Comparison of ENCODE assay signal across 1 cellular context in the genomic region with DNA sequence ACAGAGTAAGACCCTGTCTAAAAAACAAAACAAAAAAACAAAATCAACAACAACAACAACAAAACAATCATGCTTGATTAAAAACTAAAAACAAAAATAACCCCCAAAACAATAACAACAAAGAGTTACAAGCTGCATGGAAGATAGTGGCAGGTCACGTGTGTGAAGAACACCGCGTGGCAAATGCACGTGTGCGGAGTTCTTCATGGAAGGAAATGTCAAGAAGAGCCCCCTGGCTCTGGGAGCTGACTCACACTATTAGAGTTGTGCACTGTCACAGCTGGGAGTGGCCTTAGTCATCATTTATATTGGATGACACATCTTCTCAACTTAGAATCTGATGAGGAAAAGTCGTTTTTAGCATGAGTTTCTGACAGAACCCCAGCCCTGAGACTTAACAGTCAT.
TF ChIP-seq lines count a peak whose summit lies in the region.

No MANE protein-coding gene starts in this region.

TF ChIP-seq in K562, 482 proteins besides CTCF, POLR2A, EP300 and RAD21 (continued from another document and continues in another):
- TF ChIP-seq, protein P1, sequence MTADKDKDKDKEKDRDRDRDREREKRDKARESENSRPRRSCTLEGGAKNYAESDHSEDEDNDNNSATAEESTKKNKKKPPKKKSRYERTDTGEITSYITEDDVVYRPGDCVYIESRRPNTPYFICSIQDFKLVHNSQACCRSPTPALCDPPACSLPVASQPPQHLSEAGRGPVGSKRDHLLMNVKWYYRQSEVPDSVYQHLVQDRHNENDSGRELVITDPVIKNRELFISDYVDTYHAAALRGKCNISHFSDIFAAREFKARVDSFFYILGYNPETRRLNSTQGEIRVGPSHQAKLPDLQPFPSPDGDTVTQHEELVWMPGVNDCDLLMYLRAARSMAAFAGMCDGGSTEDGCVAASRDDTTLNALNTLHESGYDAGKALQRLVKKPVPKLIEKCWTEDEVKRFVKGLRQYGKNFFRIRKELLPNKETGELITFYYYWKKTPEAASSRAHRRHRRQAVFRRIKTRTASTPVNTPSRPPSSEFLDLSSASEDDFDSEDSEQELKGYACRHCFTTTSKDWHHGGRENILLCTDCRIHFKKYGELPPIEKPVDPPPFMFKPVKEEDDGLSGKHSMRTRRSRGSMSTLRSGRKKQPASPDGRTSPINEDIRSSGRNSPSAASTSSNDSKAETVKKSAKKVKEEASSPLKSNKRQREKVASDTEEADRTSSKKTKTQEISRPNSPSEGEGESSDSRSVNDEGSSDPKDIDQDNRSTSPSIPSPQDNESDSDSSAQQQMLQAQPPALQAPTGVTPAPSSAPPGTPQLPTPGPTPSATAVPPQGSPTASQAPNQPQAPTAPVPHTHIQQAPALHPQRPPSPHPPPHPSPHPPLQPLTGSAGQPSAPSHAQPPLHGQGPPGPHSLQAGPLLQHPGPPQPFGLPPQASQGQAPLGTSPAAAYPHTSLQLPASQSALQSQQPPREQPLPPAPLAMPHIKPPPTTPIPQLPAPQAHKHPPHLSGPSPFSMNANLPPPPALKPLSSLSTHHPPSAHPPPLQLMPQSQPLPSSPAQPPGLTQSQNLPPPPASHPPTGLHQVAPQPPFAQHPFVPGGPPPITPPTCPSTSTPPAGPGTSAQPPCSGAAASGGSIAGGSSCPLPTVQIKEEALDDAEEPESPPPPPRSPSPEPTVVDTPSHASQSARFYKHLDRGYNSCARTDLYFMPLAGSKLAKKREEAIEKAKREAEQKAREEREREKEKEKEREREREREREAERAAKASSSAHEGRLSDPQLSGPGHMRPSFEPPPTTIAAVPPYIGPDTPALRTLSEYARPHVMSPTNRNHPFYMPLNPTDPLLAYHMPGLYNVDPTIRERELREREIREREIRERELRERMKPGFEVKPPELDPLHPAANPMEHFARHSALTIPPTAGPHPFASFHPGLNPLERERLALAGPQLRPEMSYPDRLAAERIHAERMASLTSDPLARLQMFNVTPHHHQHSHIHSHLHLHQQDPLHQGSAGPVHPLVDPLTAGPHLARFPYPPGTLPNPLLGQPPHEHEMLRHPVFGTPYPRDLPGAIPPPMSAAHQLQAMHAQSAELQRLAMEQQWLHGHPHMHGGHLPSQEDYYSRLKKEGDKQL (CRISPR knock-in tag; IDR thresholded peaks at IDR 0.05; ENCODE audit: borderline replicate concordance), result no peak
- 0 out of 4 replicates have a peak, but pooled peaks of 1 of the 2 experiments have one; percentile 26 for TF ChIP-seq SIN3A (IDR thresholded peaks at IDR 0.05; ENCODE audit: borderline replicate concordance in 2 of 2, control insufficient read depth in 1 of 2, low read depth in 2 of 2, low read length in 2 of 2)
- TF ChIP-seq, protein P2, sequence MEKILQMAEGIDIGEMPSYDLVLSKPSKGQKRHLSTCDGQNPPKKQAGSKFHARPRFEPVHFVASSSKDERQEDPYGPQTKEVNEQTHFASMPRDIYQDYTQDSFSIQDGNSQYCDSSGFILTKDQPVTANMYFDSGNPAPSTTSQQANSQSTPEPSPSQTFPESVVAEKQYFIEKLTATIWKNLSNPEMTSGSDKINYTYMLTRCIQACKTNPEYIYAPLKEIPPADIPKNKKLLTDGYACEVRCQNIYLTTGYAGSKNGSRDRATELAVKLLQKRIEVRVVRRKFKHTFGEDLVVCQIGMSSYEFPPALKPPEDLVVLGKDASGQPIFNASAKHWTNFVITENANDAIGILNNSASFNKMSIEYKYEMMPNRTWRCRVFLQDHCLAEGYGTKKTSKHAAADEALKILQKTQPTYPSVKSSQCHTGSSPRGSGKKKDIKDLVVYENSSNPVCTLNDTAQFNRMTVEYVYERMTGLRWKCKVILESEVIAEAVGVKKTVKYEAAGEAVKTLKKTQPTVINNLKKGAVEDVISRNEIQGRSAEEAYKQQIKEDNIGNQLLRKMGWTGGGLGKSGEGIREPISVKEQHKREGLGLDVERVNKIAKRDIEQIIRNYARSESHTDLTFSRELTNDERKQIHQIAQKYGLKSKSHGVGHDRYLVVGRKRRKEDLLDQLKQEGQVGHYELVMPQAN (IDR thresholded peaks at IDR 0.05; ENCODE audit: borderline replicate concordance), result peak; percentile 80
- 0 out of 2 replicates have a peak, but pooled peaks have one; percentile 17 for TF ChIP-seq CXXC5 (CRISPR knock-in tag; IDR thresholded peaks at IDR 0.05)
- no peak for TF ChIP-seq ZNF354B (CRISPR knock-in tag; IDR thresholded peaks at IDR 0.05)
- TF ChIP-seq MTA2 (IDR thresholded peaks at IDR 0.05; ENCODE audit: low read depth), result 0 out of 2 replicates have a peak, but pooled peaks have one; percentile 10
- TF ChIP-seq, protein P3, sequence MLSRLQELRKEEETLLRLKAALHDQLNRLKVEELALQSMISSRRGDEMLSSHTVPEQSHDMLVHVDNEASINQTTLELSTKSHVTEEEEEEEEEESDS (CRISPR knock-in tag; IDR thresholded peaks at IDR 0.05), result no peak
- TF ChIP-seq ARID1B (IDR thresholded peaks at IDR 0.05), result peak; percentile 64
- TF ChIP-seq, protein P4, sequence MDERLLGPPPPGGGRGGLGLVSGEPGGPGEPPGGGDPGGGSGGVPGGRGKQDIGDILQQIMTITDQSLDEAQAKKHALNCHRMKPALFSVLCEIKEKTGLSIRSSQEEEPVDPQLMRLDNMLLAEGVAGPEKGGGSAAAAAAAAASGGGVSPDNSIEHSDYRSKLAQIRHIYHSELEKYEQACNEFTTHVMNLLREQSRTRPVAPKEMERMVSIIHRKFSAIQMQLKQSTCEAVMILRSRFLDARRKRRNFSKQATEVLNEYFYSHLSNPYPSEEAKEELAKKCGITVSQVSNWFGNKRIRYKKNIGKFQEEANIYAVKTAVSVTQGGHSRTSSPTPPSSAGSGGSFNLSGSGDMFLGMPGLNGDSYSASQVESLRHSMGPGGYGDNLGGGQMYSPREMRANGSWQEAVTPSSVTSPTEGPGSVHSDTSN (CRISPR knock-in tag; IDR thresholded peaks at IDR 0.05; ENCODE audit: low read depth), result no peak
- TF ChIP-seq, protein P4 (tag; conservative IDR thresholded peaks at IDR 0.05; ENCODE audit: low read depth), result peak; percentile 69
- peak; percentile 92 for TF ChIP-seq FOSL1 (tag; conservative IDR thresholded peaks at IDR 0.05)
- TF ChIP-seq CBFA2T3 (IDR thresholded peaks at IDR 0.05), result 0 out of 2 replicates have a peak, but pooled peaks have one; percentile 13
- peak; percentile 94 for TF ChIP-seq BHLHE40 (IDR thresholded peaks at IDR 0.05; ENCODE audit: low read length)
- TF ChIP-seq DMBX1 (CRISPR knock-in tag; IDR thresholded peaks at IDR 0.05; ENCODE audit: borderline replicate concordance), result no peak
- TF ChIP-seq HDAC2 (IDR thresholded peaks at IDR 0.05), result 0 out of 2 replicates have a peak, but pooled peaks have one; percentile 66
- 0 out of 2 replicates have a peak, but pooled peaks have one; percentile 21 for TF ChIP-seq SMAD4 (CRISPR knock-in tag; conservative IDR thresholded peaks at IDR 0.05)
- TF ChIP-seq, protein P5, sequence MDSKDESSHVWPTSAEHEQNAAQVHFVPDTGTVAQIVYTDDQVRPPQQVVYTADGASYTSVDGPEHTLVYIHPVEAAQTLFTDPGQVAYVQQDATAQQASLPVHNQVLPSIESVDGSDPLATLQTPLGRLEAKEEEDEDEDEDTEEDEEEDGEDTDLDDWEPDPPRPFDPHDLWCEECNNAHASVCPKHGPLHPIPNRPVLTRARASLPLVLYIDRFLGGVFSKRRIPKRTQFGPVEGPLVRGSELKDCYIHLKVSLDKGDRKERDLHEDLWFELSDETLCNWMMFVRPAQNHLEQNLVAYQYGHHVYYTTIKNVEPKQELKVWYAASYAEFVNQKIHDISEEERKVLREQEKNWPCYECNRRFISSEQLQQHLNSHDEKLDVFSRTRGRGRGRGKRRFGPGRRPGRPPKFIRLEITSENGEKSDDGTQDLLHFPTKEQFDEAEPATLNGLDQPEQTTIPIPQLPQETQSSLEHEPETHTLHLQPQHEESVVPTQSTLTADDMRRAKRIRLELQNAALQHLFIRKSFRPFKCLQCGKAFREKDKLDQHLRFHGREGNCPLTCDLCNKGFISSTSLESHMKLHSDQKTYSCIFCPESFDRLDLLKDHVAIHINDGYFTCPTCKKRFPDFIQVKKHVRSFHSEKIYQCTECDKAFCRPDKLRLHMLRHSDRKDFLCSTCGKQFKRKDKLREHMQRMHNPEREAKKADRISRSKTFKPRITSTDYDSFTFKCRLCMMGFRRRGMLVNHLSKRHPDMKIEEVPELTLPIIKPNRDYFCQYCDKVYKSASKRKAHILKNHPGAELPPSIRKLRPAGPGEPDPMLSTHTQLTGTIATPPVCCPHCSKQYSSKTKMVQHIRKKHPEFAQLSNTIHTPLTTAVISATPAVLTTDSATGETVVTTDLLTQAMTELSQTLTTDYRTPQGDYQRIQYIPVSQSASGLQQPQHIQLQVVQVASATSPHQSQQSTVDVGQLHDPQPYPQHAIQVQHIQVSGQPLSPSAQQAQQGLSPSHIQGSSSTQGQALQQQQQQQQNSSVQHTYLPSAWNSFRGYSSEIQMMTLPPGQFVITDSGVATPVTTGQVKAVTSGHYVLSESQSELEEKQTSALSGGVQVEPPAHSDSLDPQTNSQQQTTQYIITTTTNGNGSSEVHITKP (IDR thresholded peaks at IDR 0.05; ENCODE audit: partially characterized antibody), result no peak
- TF ChIP-seq NR3C1 (CRISPR knock-in tag; IDR thresholded peaks at IDR 0.05), result no peak
- TF ChIP-seq, protein P6, sequence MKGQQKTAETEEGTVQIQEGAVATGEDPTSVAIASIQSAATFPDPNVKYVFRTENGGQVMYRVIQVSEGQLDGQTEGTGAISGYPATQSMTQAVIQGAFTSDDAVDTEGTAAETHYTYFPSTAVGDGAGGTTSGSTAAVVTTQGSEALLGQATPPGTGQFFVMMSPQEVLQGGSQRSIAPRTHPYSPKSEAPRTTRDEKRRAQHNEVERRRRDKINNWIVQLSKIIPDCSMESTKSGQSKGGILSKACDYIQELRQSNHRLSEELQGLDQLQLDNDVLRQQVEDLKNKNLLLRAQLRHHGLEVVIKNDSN (CRISPR knock-in tag; IDR thresholded peaks at IDR 0.05), result peak; percentile 74
- TF ChIP-seq CBFA2T2 (conservative IDR thresholded peaks at IDR 0.05), result peak; percentile 38; the same call in 1 of the 2 replicates
- TF ChIP-seq FOXK2 (conservative IDR thresholded peaks at IDR 0.05 in 1 of 2, IDR thresholded peaks at IDR 0.05 in 1 of 2; ENCODE audit: low read depth in 2 of 2), result peak; percentile 80
- no peak for TF ChIP-seq ZNF79 (CRISPR knock-in tag; IDR thresholded peaks at IDR 0.05; ENCODE audit: low read depth)
- TF ChIP-seq, protein P7, sequence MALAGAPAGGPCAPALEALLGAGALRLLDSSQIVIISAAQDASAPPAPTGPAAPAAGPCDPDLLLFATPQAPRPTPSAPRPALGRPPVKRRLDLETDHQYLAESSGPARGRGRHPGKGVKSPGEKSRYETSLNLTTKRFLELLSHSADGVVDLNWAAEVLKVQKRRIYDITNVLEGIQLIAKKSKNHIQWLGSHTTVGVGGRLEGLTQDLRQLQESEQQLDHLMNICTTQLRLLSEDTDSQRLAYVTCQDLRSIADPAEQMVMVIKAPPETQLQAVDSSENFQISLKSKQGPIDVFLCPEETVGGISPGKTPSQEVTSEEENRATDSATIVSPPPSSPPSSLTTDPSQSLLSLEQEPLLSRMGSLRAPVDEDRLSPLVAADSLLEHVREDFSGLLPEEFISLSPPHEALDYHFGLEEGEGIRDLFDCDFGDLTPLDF (CRISPR knock-in tag; IDR thresholded peaks at IDR 0.05), result no peak
- TF ChIP-seq POU5F1 (IDR thresholded peaks at IDR 0.05; ENCODE audit: borderline replicate concordance, low read depth, low read length, partially characterized antibody), result no peak
- TF ChIP-seq TRIM24 (IDR thresholded peaks at IDR 0.05), result peak; percentile 52 to 78
- no peak for TF ChIP-seq TEAD2 (tag; IDR thresholded peaks at IDR 0.05)
- TF ChIP-seq RNF2 (IDR thresholded peaks at IDR 0.05), result no peak
- TF ChIP-seq C11orf30 (IDR thresholded peaks at IDR 0.05; ENCODE audit: low read depth), result peak; percentile 93
- TF ChIP-seq RAD51 (IDR thresholded peaks at IDR 0.05; ENCODE audit: borderline replicate concordance, low read depth), result peak; percentile 77
- no peak for TF ChIP-seq PHF21A (IDR thresholded peaks at IDR 0.05; ENCODE audit: borderline replicate concordance, low read depth)
- TF ChIP-seq ZNF764 (CRISPR knock-in tag; IDR thresholded peaks at IDR 0.05; ENCODE audit: low read depth), result no peak
- TF ChIP-seq, protein P8, sequence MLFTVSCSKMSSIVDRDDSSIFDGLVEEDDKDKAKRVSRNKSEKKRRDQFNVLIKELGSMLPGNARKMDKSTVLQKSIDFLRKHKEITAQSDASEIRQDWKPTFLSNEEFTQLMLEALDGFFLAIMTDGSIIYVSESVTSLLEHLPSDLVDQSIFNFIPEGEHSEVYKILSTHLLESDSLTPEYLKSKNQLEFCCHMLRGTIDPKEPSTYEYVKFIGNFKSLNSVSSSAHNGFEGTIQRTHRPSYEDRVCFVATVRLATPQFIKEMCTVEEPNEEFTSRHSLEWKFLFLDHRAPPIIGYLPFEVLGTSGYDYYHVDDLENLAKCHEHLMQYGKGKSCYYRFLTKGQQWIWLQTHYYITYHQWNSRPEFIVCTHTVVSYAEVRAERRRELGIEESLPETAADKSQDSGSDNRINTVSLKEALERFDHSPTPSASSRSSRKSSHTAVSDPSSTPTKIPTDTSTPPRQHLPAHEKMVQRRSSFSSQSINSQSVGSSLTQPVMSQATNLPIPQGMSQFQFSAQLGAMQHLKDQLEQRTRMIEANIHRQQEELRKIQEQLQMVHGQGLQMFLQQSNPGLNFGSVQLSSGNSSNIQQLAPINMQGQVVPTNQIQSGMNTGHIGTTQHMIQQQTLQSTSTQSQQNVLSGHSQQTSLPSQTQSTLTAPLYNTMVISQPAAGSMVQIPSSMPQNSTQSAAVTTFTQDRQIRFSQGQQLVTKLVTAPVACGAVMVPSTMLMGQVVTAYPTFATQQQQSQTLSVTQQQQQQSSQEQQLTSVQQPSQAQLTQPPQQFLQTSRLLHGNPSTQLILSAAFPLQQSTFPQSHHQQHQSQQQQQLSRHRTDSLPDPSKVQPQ (CRISPR knock-in tag; IDR thresholded peaks at IDR 0.05; ENCODE audit: borderline replicate concordance), result 0 out of 2 replicates have a peak, but pooled peaks have one; percentile 24
